Comparison of ENCODE assay signal across 8 cellular contexts in the genomic region with DNA sequence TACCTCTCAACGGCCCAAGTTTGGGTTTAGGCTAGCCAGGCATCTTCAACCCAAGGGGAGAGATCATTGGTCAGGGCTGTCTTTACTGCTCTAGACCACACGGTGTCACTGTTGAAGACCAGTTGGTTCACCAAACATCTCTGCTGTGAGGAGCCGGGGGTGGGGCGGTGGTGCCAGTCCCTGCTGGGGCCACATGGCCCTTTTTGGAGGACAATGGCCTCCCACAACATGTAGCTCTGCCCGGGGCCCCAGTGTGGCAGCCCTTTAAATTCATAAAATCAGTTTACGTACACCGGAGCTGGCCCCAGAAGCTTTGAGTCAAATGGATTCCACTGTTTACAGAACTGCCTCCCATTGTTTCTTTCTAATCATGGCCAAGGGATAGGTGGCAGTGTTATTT. TPM values are rescaled to one million over a fixed set of nuclear protein-coding genes. Genes with fewer than 3 reads are reported as not detected.
DNase-seq lines count a peak whose midpoint lies in the region; ATAC-seq and TF ChIP-seq lines count a peak whose summit lies in the region.

No MANE protein-coding gene starts in this region.

- H3K9me3 ChIP-seq in SJCRH30 (replicated peaks), result no peaks in the 10 kb centered on the region

- no peaks in the 10 kb centered on the region for H3K4me1 Mint-ChIP-seq in stimulated activated naive CD8-positive, alpha-beta T cell treated with anti-CD3 and anti-CD28 coated beads, Interleukin-15, amount 100 ng/mL, for 72 hours

- no peak overlapping the region for H3K27ac Mint-ChIP-seq in stimulated activated naive CD8-positive, alpha-beta T cell treated with anti-CD3 and anti-CD28 coated beads, Interleukin-15, amount 100 ng/mL, for 72 hours

- peak; percentile 100 for ATAC-seq in left lobe of liver
- peak; percentile 76 for ATAC-seq in stimulated activated naive CD8-positive, alpha-beta T cell treated with anti-CD3 and anti-CD28 coated beads, Interleukin-15, amount 100 ng/mL, for 72 hours

- H3K4me3 ChIP-seq in H7 (ENCODE audit: insufficient read depth, low read depth, low read length), result no peak overlapping the region
- H3K4me3 ChIP-seq in SJCRH30, result no peak overlapping the region
- no peak overlapping the region for H3K4me3 ChIP-seq in cardiac fibroblast (replicated peaks in 1 of 2; ENCODE audit: low read depth in 2 of 2, low read length in 2 of 2)

- peaks cover 35% of the 10 kb centered on the region for H3K27me3 Mint-ChIP-seq in stimulated activated naive CD8-positive, alpha-beta T cell treated with anti-CD3 and anti-CD28 coated beads, Interleukin-15, amount 100 ng/mL, for 72 hours

- no peaks in the 10 kb centered on the region for H3K9me3 Mint-ChIP-seq in stimulated activated naive CD8-positive, alpha-beta T cell treated with anti-CD3 and anti-CD28 coated beads, Interleukin-15, amount 100 ng/mL, for 72 hours

- H3K36me3 ChIP-seq in H7 (replicated peaks; ENCODE audit: control insufficient read depth, insufficient read depth, low read length), result no peaks in the 10 kb centered on the region
- H3K36me3 ChIP-seq in SJCRH30, result no peaks in the 10 kb centered on the region

- TF ChIP-seq CTCF in LNCAP (IDR thresholded peaks at IDR 0.05) (peak; percentile 78), cardiac fibroblast (IDR thresholded peaks at IDR 0.05; ENCODE audit: low read depth, low read length) (peak; percentile 87)

- DNase-seq in activated gamma-delta T cell treated with Interleukin-2 at 50 U/mL for 16 hours (peak; percentile 4), activated gamma-delta T cell (lab: John Stamatoyannopoulos, UW) (no peak), H7 (peak; percentile 83), SJCRH30 (peak; percentile 66 to 79), cardiac fibroblast (ENCODE audit: low read depth in 2 of 2) (peak; percentile 67 to 82), left lobe of liver (ENCODE audit: low spot score) (peak; percentile 65)
- peak; percentile 15 to 22 for DNase-seq in stimulated activated naive CD8-positive, alpha-beta T cell treated with anti-CD3 and anti-CD28 coated beads, Interleukin-15, amount 100 ng/mL, for 72 hours

- H3K4me3 Mint-ChIP-seq in stimulated activated naive CD8-positive, alpha-beta T cell treated with anti-CD3 and anti-CD28 coated beads, Interleukin-15, amount 100 ng/mL, for 72 hours, result no peak overlapping the region

- no peak overlapping the region for H3K27ac ChIP-seq in SJCRH30

- peaks cover 9% of the 10 kb centered on the region; the same call in 1 of the 2 replicates for H3K4me1 ChIP-seq in SJCRH30

- no peaks in the 10 kb centered on the region for H3K27me3 ChIP-seq in H7 (ENCODE audit: control insufficient read depth, insufficient read depth, low read length)
- H3K27me3 ChIP-seq in SJCRH30, result no peaks in the 10 kb centered on the region

RNA-seq across cellular contexts. Expression of a gene that starts 19.1 kb away (rescaled TPM):
- total RNA-seq in H7 (2014; rRNA removed; shearing (Covaris generic)), result 2.6 and 4.9 TPM in 2 replicates
- total RNA-seq in SJCRH30 (2014; rRNA removed; shearing (Covaris generic)), result not detected in 2 replicates
- total RNA-seq in left lobe of liver, result 1.4 TPM

RNA-seq across cellular contexts. Expression of a gene that starts 24.9 kb away (rescaled TPM):
- 0.07 TPM in 1 of 2 replicates, not detected in the other for total RNA-seq in H7 (2014; rRNA removed; shearing (Covaris generic))
- total RNA-seq in SJCRH30 (2014; rRNA removed; shearing (Covaris generic)), result 5.4 and 5.7 TPM in 2 replicates
- total RNA-seq in left lobe of liver, result 9.6 TPM
